Comparison of ENCODE assay signal across 23 cellular contexts in genomic region chr5:172405708-172406107, GRCh38.
"Had no signal": no experiment of that assay in that cellular context is flagged by ENCODE, and none has a peak within 500 bp of the region (broad histone marks: within the 10 kb centered on the region; RNA-seq: fewer than 3 reads in every experiment).

No MANE protein-coding gene starts in this region.

- H3K4me3 ChIP-seq: Peyer's patch, SJSA1 had no signal

- H3K27ac ChIP-seq: Peyer's patch, SJSA1 had no signal

- H3K9me3 ChIP-seq: Peyer's patch, SJSA1 had no signal

- ATAC-seq: activated naive CD4-positive, alpha-beta T cell treated with anti-CD3 and anti-CD28 coated beads, Interleukin-2, amount 50 U/mL, for 72 hours; activated naive CD8-positive, alpha-beta T cell treated with anti-CD3 and anti-CD28 coated beads, Interleukin-2, amount 50 U/mL, for 24 hours; activated T-cell treated with anti-CD3 and anti-CD28 coated beads, Interleukin-2, amount 50 U/mL, for 4 hours; T-helper 17 cell had no signal

- H3K27me3 ChIP-seq: Peyer's patch, SJSA1 had no signal

- H3K36me3 ChIP-seq: Peyer's patch had no signal

- DNase-seq: activated B cell treated with CpG ODN at 0.5 μM for 24 hours; activated CD4-positive, alpha-beta memory T cell treated with anti-CD3 and anti-CD28 coated beads for 36 hours; activated CD4-positive, alpha-beta T cell treated with anti-CD3 and anti-CD28 coated beads for 1 hour; activated CD4-positive, alpha-beta T cell treated with anti-CD3 and anti-CD28 coated beads, Interleukin-2, amount 10 ng/mL, durations not matched to agents 24 days and 14 days; activated CD8-positive, alpha-beta memory T cell treated with anti-CD3 and anti-CD28 coated beads for 24 hours; activated effector memory CD4-positive, alpha-beta T cell treated with anti-CD3 and anti-CD28 coated beads, Interleukin-2, amount 50 U/mL, for 16 hours; activated naive CD4-positive, alpha-beta T cell treated with Interleukin-2 at 50 U/mL for 16 hours; activated naive CD8-positive, alpha-beta T cell treated with anti-CD3 and anti-CD28 coated beads, Interleukin-2, amount 50 U/mL, for 24 hours; activated T-cell treated with anti-CD3 and anti-CD28 coated beads, Interleukin-2, amount 50 U/mL, for 4 hours; amygdala; MM.1S; NCI-H1105 treated with DMSO at 0.1 percent for 48 hours; NCI-H1436 treated with DMSO at 0.1 percent for 48 hours; NCI-H187; NCI-H2081; NCI-H510A treated with DMSO at 0.1 percent for 48 hours; NCI-H69; Peyer's patch; SHP77; T-helper 17 cell; T-helper 9 cell had no signal
